31 cellular contexts compared by ENCODE assay signal in the genomic region with DNA sequence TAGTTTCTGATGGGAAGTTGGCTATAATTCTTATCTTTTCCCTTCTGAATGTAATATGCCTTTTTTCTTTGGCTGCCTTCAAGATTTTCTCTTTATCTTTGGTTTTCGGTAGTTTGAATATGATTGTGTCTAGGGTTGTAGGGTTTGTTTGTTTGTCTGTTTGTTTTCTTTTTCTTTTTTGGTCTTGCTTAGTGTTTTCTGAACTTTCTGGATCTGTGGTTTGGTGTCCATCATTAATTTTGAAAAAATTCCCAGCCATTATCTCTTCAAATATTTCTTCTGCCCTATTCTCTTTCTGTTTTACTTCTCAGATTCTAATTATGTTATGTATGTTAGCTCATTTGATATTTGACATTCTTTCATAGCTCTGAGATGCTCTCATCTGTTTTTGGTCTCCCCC.
"Had no signal": no experiment of that assay in that cellular context is flagged by ENCODE, and none has a peak within 500 bp of the region (broad histone marks: within the 10 kb centered on the region; RNA-seq: fewer than 3 reads in every experiment).

No MANE protein-coding gene starts in this region.

- H3K27me3 ChIP-seq: neural progenitor cell, ovary, right lobe of liver, sigmoid colon, spleen, stomach, thyroid gland, tibial nerve, upper lobe of left lung, vagina had no signal

- H3K27ac Mint-ChIP-seq: naive thymus-derived CD4-positive, alpha-beta T cell; natural killer cell; nephron; neural progenitor cell; progenitor cell of endocrine pancreas; stimulated activated memory B cell treated with anti-CD40 and anti-IgM and Interleukin-4, amounts not matched to agents 10 μg/mL and 1 μg/mL and 100 μg/mL, for 72 hours; stimulated activated naive CD8-positive, alpha-beta T cell treated with anti-CD3 and anti-CD28 coated beads, Interleukin-15, Interleukin-2, amounts not matched to agents 100 ng/mL and 50 ng/mL, for 24 hours had no signal

- H3K4me1 Mint-ChIP-seq: naive thymus-derived CD4-positive, alpha-beta T cell; natural killer cell; nephron; stimulated activated memory B cell treated with anti-CD40 and anti-IgM and Interleukin-4, amounts not matched to agents 10 μg/mL and 1 μg/mL and 100 μg/mL, for 72 hours had no signal

- H3K9me3 Mint-ChIP-seq: natural killer cell had no signal

- H3K4me3 Mint-ChIP-seq: naive thymus-derived CD4-positive, alpha-beta T cell; natural killer cell; nephron; neural progenitor cell; stimulated activated memory B cell treated with anti-CD40 and anti-IgM and Interleukin-4, amounts not matched to agents 10 μg/mL and 1 μg/mL and 100 μg/mL, for 72 hours; stimulated activated naive CD8-positive, alpha-beta T cell treated with anti-CD3 and anti-CD28 coated beads, Interleukin-15, Interleukin-2, amounts not matched to agents 100 ng/mL and 50 ng/mL, for 24 hours had no signal

- H3K36me3 ChIP-seq: neural progenitor cell, ovary, right lobe of liver, sigmoid colon, spleen, stomach, thoracic aorta, thyroid gland, tibial nerve, upper lobe of left lung, vagina had no signal

- H3K9ac ChIP-seq: neural progenitor cell, parathyroid adenoma had no signal

- H3K4me3 ChIP-seq: neural progenitor cell, ovary, psoas muscle, right lobe of liver, sigmoid colon, skin epidermis, smooth muscle cell, spleen, stomach, thoracic aorta, thyroid gland, tibial nerve, upper lobe of left lung, vagina had no signal

- H3K4me1 ChIP-seq: neural progenitor cell, parathyroid adenoma, psoas muscle, right lobe of liver, spleen, stomach, thyroid gland, tibial nerve, upper lobe of left lung, vagina had no signal

- H3K9me3 ChIP-seq: ovary, psoas muscle, right lobe of liver, sigmoid colon, thoracic aorta, thyroid gland, upper lobe of left lung, vagina had no signal

- H3K27ac ChIP-seq: neural progenitor cell, ovary, parathyroid adenoma, psoas muscle, right lobe of liver, sigmoid colon, skin epidermis, spleen, stomach, thoracic aorta, thyroid gland, tibial nerve, upper lobe of left lung, vagina had no signal

- H2AFZ ChIP-seq: neural progenitor cell, parathyroid adenoma had no signal

- H3K79me2 ChIP-seq: parathyroid adenoma had no signal

- H3K36me3 Mint-ChIP-seq: natural killer cell had no signal

- DNase-seq: naive thymus-derived CD4-positive, alpha-beta T cell; natural killer cell; occipital lobe; ovary; posterior cingulate gyrus; psoas muscle; right cardiac atrium; right lobe of liver; sigmoid colon; spleen; stimulated activated CD4-positive, alpha-beta T cell treated with anti-CD3 and anti-CD28 coated beads, Interleukin-12 subunit alpha, Interleukin-12 subunit beta, amount 100 ng/mL, for 4 hours; stimulated activated CD4-positive, alpha-beta T cell treated with anti-CD3 and anti-CD28 coated beads, Interleukin-1b, Interleukin-23, amount 100 ng/mL, for 48 hours; stimulated activated CD4-positive, alpha-beta T cell treated with anti-CD3 and anti-CD28 coated beads, Interleukin-4, amount 100 ng/mL, for 1 hour; stimulated activated CD4-positive, alpha-beta T cell treated with anti-CD3 and anti-CD28 coated beads, Interleukin-4, amount 100 ng/mL, for 4 hours; stimulated activated CD8-positive, alpha-beta memory T cell treated with anti-CD3 and anti-CD28 coated beads, Interleukin-4, amount 100 ng/mL, for 48 hours; stimulated activated naive CD4-positive, alpha-beta T cell; stomach; thyroid gland; trophoblast cell; upper lobe of left lung had no signal

- H3K27me3 Mint-ChIP-seq: stimulated activated memory B cell treated with anti-CD40 and anti-IgM and Interleukin-4, amounts not matched to agents 10 μg/mL and 1 μg/mL and 100 μg/mL, for 72 hours had no signal

- H3K4me2 ChIP-seq: neural progenitor cell, smooth muscle cell had no signal
